In genomic region chr21:36765229-36765628, GRCh38 we compare ENCODE assay signal across 20 cellular contexts.
DNase-seq lines count a peak whose midpoint lies in the region; ATAC-seq and TF ChIP-seq lines count a peak whose summit lies in the region.
"Had no signal": no experiment of that assay in that cellular context is flagged by ENCODE, and none has a peak within 500 bp of the region (broad histone marks: within the 10 kb centered on the region; RNA-seq: fewer than 3 reads in every experiment).

No MANE protein-coding gene starts in this region.

- DNase-seq in adipocyte (ENCODE audit: low read depth) (peak; percentile 7), osteoblast (ENCODE audit: insufficient read length, low spot score, missing footprints) (peak; percentile 69), iPS-NIHi11 (ENCODE audit: low spot score) (no peak)
- no peak for DNase-seq in activated effector memory CD4-positive, alpha-beta T cell treated with Interleukin-2 at 50 U/mL for 16 hours
- DNase-seq: C1 segment of cervical spinal cord; CD4-positive, alpha-beta memory T cell; COR-L47; NCI-H1092; NCI-H1436; NCI-H187; NCI-H2171 treated with DMSO at 0.1 percent for 48 hours; NCI-H524; NCI-H774; SJCRH30 had no signal

- peaks cover 9% of the 10 kb centered on the region; the same call in 1 of the 2 replicates for H3K4me1 ChIP-seq in HEK293 (ENCODE audit: control insufficient read depth, insufficient read depth, low read length)
- H3K4me1 ChIP-seq in adipocyte (ENCODE audit: control insufficient read depth, insufficient read depth, low read length), result no peaks in the 10 kb centered on the region
- H3K4me1 ChIP-seq in osteoblast (ENCODE audit: insufficient read depth, low read length), result no peaks in the 10 kb centered on the region
- H3K4me1 ChIP-seq: SJCRH30 had no signal

- no peaks in the 10 kb centered on the region for H3K9me3 ChIP-seq in HEK293 (ENCODE audit: control insufficient read depth, insufficient read depth, low read depth, low read length)
- H3K9me3 ChIP-seq in adipocyte (ENCODE audit: control insufficient read depth, low read length), result no peaks in the 10 kb centered on the region
- no peaks in the 10 kb centered on the region for H3K9me3 ChIP-seq in osteoblast (ENCODE audit: low read depth, low read length)
- H3K9me3 ChIP-seq: SJCRH30 had no signal

- H3K27me3 ChIP-seq in adipocyte (replicated peaks; ENCODE audit: control insufficient read depth, insufficient read depth, low read length), result no peaks in the 10 kb centered on the region
- H3K27me3 ChIP-seq in osteoblast (ENCODE audit: insufficient read depth, low read length), result no peaks in the 10 kb centered on the region
- H3K27me3 ChIP-seq: SJCRH30 had no signal

- H3K9ac ChIP-seq in adipocyte (ENCODE audit: low read length), result no peak overlapping the region

- CTCF ChIA-PET in HEK293 (lab: Yijun Ruan, JAX), result no interaction called here

- H3K4me3 ChIP-seq in HEK293 (ENCODE audit: low read depth, low read length) (no peak overlapping the region), adipocyte (ENCODE audit: low read length) (no peak overlapping the region), osteoblast (ENCODE audit: insufficient read depth, low read length) (no peak overlapping the region)
- H3K4me3 ChIP-seq: GM12878, SJCRH30 had no signal

- POLR2A ChIA-PET in HEK293 (lab: Yijun Ruan, JAX), result no interaction called here

- no peak overlapping the region for H3K4me2 ChIP-seq in osteoblast (ENCODE audit: insufficient read depth, low read length)

- H3K36me3 ChIP-seq in HEK293 (ENCODE audit: control insufficient read depth in 2 of 2, insufficient read depth in 1 of 2, low read length in 2 of 2), result no peaks in the 10 kb centered on the region; a peak in 1 of 3 replicates
- no peaks in the 10 kb centered on the region for H3K36me3 ChIP-seq in adipocyte (ENCODE audit: control insufficient read depth, insufficient read depth, low read length, severe bottlenecking)
- no peaks in the 10 kb centered on the region for H3K36me3 ChIP-seq in osteoblast (ENCODE audit: insufficient read depth, low read length)
- H3K36me3 ChIP-seq: SJCRH30 had no signal

- H3K27ac ChIP-seq in HEK293 (ENCODE audit: extremely low read depth, low read depth, low read length) (no peak overlapping the region), osteoblast (ENCODE audit: low read depth, low read length) (no peak overlapping the region)
- H3K27ac ChIP-seq: SJCRH30 had no signal

- ATAC-seq in esophagus mucosa, result peak; percentile 81
- ATAC-seq in HG03280 (IDR thresholded peaks at IDR 0.05; ENCODE audit: unreplicated experiment), result no peak
- ATAC-seq: GM12878, Right ventricle myocardium inferior, SK-N-SH treated with all-trans-retinoic acid at 6 μM for 48 hours had no signal

- no peak overlapping the region for H2AFZ ChIP-seq in osteoblast (ENCODE audit: low read length)

- TF ChIP-seq CTCF in HEK293 (tag by site-specific recombination; IDR thresholded peaks at IDR 0.05), result no peak
- no peak for TF ChIP-seq CTCF in osteoblast (IDR thresholded peaks at IDR 0.05; ENCODE audit: extremely low read depth, low read depth, low read length)

- no peaks in the 10 kb centered on the region for H4K20me1 ChIP-seq in osteoblast (ENCODE audit: insufficient read depth, low read length)

- H3K79me2 ChIP-seq in osteoblast (ENCODE audit: insufficient read depth, low read length), result no peaks in the 10 kb centered on the region

TF ChIP-seq in HEK293, 187 proteins besides CTCF, POLR2A, EP300 and RAD21:
- no peak for TF ChIP-seq ZBTB48 (tag by site-specific recombination; IDR thresholded peaks at IDR 0.05)
- no peak for TF ChIP-seq ZNF670 (tag by site-specific recombination; IDR thresholded peaks at IDR 0.05; ENCODE audit: low read depth)
- TF ChIP-seq ZNF184 (tag by site-specific recombination; IDR thresholded peaks at IDR 0.05), result peak; percentile 78; the same call in 1 of the 2 replicates
- 0 out of 2 replicates have a peak, but pooled peaks have one; percentile 45 for TF ChIP-seq ZNF600 (tag by site-specific recombination; IDR thresholded peaks at IDR 0.05)
- TF ChIP-seq, protein P1, sequence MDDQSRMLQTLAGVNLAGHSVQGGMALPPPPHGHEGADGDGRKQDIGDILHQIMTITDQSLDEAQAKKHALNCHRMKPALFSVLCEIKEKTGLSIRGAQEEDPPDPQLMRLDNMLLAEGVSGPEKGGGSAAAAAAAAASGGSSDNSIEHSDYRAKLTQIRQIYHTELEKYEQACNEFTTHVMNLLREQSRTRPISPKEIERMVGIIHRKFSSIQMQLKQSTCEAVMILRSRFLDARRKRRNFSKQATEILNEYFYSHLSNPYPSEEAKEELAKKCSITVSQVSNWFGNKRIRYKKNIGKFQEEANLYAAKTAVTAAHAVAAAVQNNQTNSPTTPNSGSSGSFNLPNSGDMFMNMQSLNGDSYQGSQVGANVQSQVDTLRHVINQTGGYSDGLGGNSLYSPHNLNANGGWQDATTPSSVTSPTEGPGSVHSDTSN (CRISPR knock-in tag; IDR thresholded peaks at IDR 0.05), result no peak

Comparison
In these comparisons a context has a peak if more than half of its experiments do, and no peak if none do; other contexts are left out.
1. DNase-seq: peak in adipocyte (single experiment) and osteoblast (single experiment); none in iPS-NIHi11 (single experiment) and activated effector memory CD4-positive, alpha-beta T cell treated with Interleukin-2 at 50 U/mL for 16 hours (single experiment).